In genomic region chr9:131707050-131707449, GRCh38 we compare ENCODE assay signal across 13 cellular contexts. TPM values are rescaled to one million over a fixed set of nuclear protein-coding genes. Genes with fewer than 3 reads are reported as not detected.
DNase-seq lines count a peak whose midpoint lies in the region; ATAC-seq, FAIRE-seq and TF ChIP-seq lines count a peak whose summit lies in the region.
"Had no signal": no experiment of that assay in that cellular context is flagged by ENCODE, and none has a peak within 500 bp of the region (broad histone marks: within the 10 kb centered on the region; RNA-seq: fewer than 3 reads in every experiment).

No MANE protein-coding gene starts in this region.

- intact Hi-C loops in GM12878 (cut with micrococcal nuclease; ENCODE audit: unreplicated experiment) = loop anchor here (5.0 kb wide), 1 partner anchor 40 kb away; no protein-coding TSS in a partner anchor
- intact Hi-C loops in lower lobe of right lung (cut with DNase I) = no loop called here

- H3K9me3 ChIP-seq in GM12878 (replicated peaks; ENCODE audit: control insufficient read depth, insufficient read depth, low read length) (no peaks in the 10 kb centered on the region), lower lobe of right lung (no peaks in the 10 kb centered on the region), upper lobe of left lung (no peaks in the 10 kb centered on the region)

- BruUV-seq in GM12878 (replicated peaks; lab: Mats Ljungman, UMichigan) = no TSS peak

- peaks cover 0 to 5% of the 10 kb centered on the region in 2 experiments; a peak in 1 of 4 replicates for H3K36me3 ChIP-seq in GM12878 (ENCODE audit: control insufficient read depth in 2 of 2, insufficient read depth in 2 of 2, low read length in 1 of 2)
- H3K36me3 ChIP-seq in lower lobe of right lung = no peaks in the 10 kb centered on the region
- H3K36me3 ChIP-seq in upper lobe of left lung = no peaks in the 10 kb centered on the region
- H3K36me3 ChIP-seq: neural progenitor cell had no signal

- POLR2A ChIA-PET in GM12878 (lab: Charles Lee) = interaction anchor here (1.0 to 17.2 kb wide), 4 partner anchors 12 to 85 kb away, joined by 3 to 291 read pairs (median 60); partner anchors contain the start of gene RAPGEF1

- ATAC-seq in activated naive CD8-positive, alpha-beta T cell treated with anti-CD3 and anti-CD28 coated beads, Interleukin-2, amount 50 U/mL, for 24 hours = no peak
- ATAC-seq in GM12878 (no peak), lower lobe of right lung (no peak), upper lobe of left lung (ENCODE audit: low FRiP score in 2 of 2) (no peak), esophagus mucosa (no peak)

- CTCF ChIA-PET in GM12878 (lab: Yijun Ruan, JAX) = interaction anchor here (5.6 to 8.3 kb wide), 2 partner anchors 20 to 29 kb away, joined by 53 to 73 read pairs; no protein-coding TSS in a partner anchor

- H3K9me3 Mint-ChIP-seq in activated naive CD8-positive, alpha-beta T cell treated with anti-CD3 and anti-CD28 coated beads, Interleukin-2, amount 50 U/mL, for 24 hours = no peaks in the 10 kb centered on the region
- H3K9me3 Mint-ChIP-seq in activated naive CD8-positive, alpha-beta T cell treated with anti-CD3 and anti-CD28 coated beads for 36 hours = no peaks in the 10 kb centered on the region
- H3K9me3 Mint-ChIP-seq: activated naive CD8-positive, alpha-beta T cell treated with anti-CD3 and anti-CD28 coated beads, Interleukin-2, amount 10 ng/mL, durations not matched to agents 7 days and 5 days; neural progenitor cell had no signal

- peaks cover 8% of the 10 kb centered on the region for H3K36me3 Mint-ChIP-seq in activated naive CD8-positive, alpha-beta T cell treated with anti-CD3 and anti-CD28 coated beads, Interleukin-2, amount 50 U/mL, for 24 hours (ENCODE audit: low read depth)
- H3K36me3 Mint-ChIP-seq in activated naive CD8-positive, alpha-beta T cell treated with anti-CD3 and anti-CD28 coated beads for 36 hours = peaks cover 9% of the 10 kb centered on the region
- H3K36me3 Mint-ChIP-seq: neural progenitor cell had no signal

- DNase-seq in activated naive CD8-positive, alpha-beta T cell treated with anti-CD3 and anti-CD28 coated beads, Interleukin-2, amount 50 U/mL, for 24 hours = no peak
- no peak for DNase-seq in activated naive CD8-positive, alpha-beta T cell treated with anti-CD3 and anti-CD28 coated beads for 36 hours
- DNase-seq in GM12878 (ENCODE audit: low read depth, low spot score) (no peak), lower lobe of right lung (no peak), upper lobe of left lung (no peak), T1000 (lab: John Stamatoyannopoulos, UW) (no peak), NCI-H82 (lab: John Stamatoyannopoulos, UW) (no peak)
- DNase-seq: activated CD4-positive, alpha-beta T cell treated with anti-CD3 and anti-CD28 coated beads for 1 hour; activated naive CD8-positive, alpha-beta T cell treated with anti-CD3 and anti-CD28 coated beads, Interleukin-2, amount 10 ng/mL, durations not matched to agents 7 days and 5 days; NCI-H2171 treated with DMSO at 0.1 percent for 48 hours; SHP77 had no signal

- RAD21 ChIA-PET in GM12878 (lab: Charles Lee; ENCODE audit: unreplicated experiment) = interaction anchor here (1.1 to 13.0 kb wide), 4 partner anchors 25 to 85 kb away, joined by 3 to 362 read pairs (median 33); partner anchors contain the start of gene RAPGEF1

- H3K27me3 ChIP-seq in GM12878 (replicated peaks in 1 of 2; ENCODE audit: control insufficient read depth in 2 of 2, insufficient read depth in 2 of 2, low read length in 1 of 2) = no peaks in the 10 kb centered on the region
- H3K27me3 ChIP-seq in lower lobe of right lung (ENCODE audit: low read depth) = no peaks in the 10 kb centered on the region
- no peaks in the 10 kb centered on the region for H3K27me3 ChIP-seq in upper lobe of left lung
- H3K27me3 ChIP-seq: neural progenitor cell had no signal

- H3K27ac Mint-ChIP-seq in activated naive CD8-positive, alpha-beta T cell treated with anti-CD3 and anti-CD28 coated beads, Interleukin-2, amount 50 U/mL, for 24 hours = peak overlapping the region; percentile 48
- H3K27ac Mint-ChIP-seq in activated naive CD8-positive, alpha-beta T cell treated with anti-CD3 and anti-CD28 coated beads for 36 hours = no peak overlapping the region
- H3K27ac Mint-ChIP-seq: activated naive CD8-positive, alpha-beta T cell treated with anti-CD3 and anti-CD28 coated beads, Interleukin-2, amount 10 ng/mL, durations not matched to agents 7 days and 5 days; neural progenitor cell had no signal

- H3K79me2 ChIP-seq in GM12878 (ENCODE audit: control insufficient read depth, insufficient read depth, low read length) = peaks cover 100% of the 10 kb centered on the region

- no peaks in the 10 kb centered on the region for H4K20me1 ChIP-seq in GM12878 (ENCODE audit: control insufficient read depth, insufficient read depth)

- TF ChIP-seq EP300 in GM12878 (IDR thresholded peaks at IDR 0.05; ENCODE audit: borderline replicate concordance in 1 of 2, control insufficient read depth in 1 of 2, low read depth in 2 of 2, low read length in 2 of 2) (no peak), upper lobe of left lung (IDR thresholded peaks at IDR 0.05) (no peak)

- H3K4me3 ChIP-seq in GM12878 = peak overlapping the region; percentile 37; the same call in 1 of the 2 replicates
- H3K4me3 ChIP-seq in lower lobe of right lung = peak overlapping the region; percentile 18
- H3K4me3 ChIP-seq in upper lobe of left lung = peak overlapping the region in 1 of 4 donors; percentile 1
- H3K4me3 ChIP-seq: neural progenitor cell had no signal

- H3K4me1 Mint-ChIP-seq in activated naive CD8-positive, alpha-beta T cell treated with anti-CD3 and anti-CD28 coated beads, Interleukin-2, amount 50 U/mL, for 24 hours = peaks cover 89% of the 10 kb centered on the region
- peaks cover 65% of the 10 kb centered on the region for H3K4me1 Mint-ChIP-seq in activated naive CD8-positive, alpha-beta T cell treated with anti-CD3 and anti-CD28 coated beads for 36 hours

- TF ChIP-seq POLR2A in GM12878 (IDR thresholded peaks at IDR 0.05; ENCODE audit: low read depth, low read length) = no peak
- TF ChIP-seq POLR2A in upper lobe of left lung (IDR thresholded peaks at IDR 0.05) = no peak

- H3K4me3 Mint-ChIP-seq in activated naive CD8-positive, alpha-beta T cell treated with anti-CD3 and anti-CD28 coated beads, Interleukin-2, amount 50 U/mL, for 24 hours = no peak overlapping the region
- no peak overlapping the region for H3K4me3 Mint-ChIP-seq in activated naive CD8-positive, alpha-beta T cell treated with anti-CD3 and anti-CD28 coated beads for 36 hours
- H3K4me3 Mint-ChIP-seq: activated naive CD8-positive, alpha-beta T cell treated with anti-CD3 and anti-CD28 coated beads, Interleukin-2, amount 10 ng/mL, durations not matched to agents 7 days and 5 days; neural progenitor cell had no signal

- H3K9ac ChIP-seq in GM12878 (ENCODE audit: control insufficient read depth, insufficient read depth, low read length) = peak overlapping the region; percentile 53
- H3K9ac ChIP-seq: neural progenitor cell had no signal

- H3K27me3 Mint-ChIP-seq in activated naive CD8-positive, alpha-beta T cell treated with anti-CD3 and anti-CD28 coated beads, Interleukin-2, amount 50 U/mL, for 24 hours = no peaks in the 10 kb centered on the region
- H3K27me3 Mint-ChIP-seq in activated naive CD8-positive, alpha-beta T cell treated with anti-CD3 and anti-CD28 coated beads for 36 hours = no peaks in the 10 kb centered on the region
- H3K27me3 Mint-ChIP-seq: activated naive CD8-positive, alpha-beta T cell treated with anti-CD3 and anti-CD28 coated beads, Interleukin-2, amount 10 ng/mL, durations not matched to agents 7 days and 5 days had no signal

- no peak overlapping the region for H2AFZ ChIP-seq in GM12878 (ENCODE audit: control insufficient read depth, low read depth, low read length)
- H2AFZ ChIP-seq: neural progenitor cell had no signal

- 41% methylated on average over 5 of the region's 5 CpGs for WGBS in GM12878 (ENCODE audit: insufficient coverage, insufficient replicate concordance, low lambda C conversion rate, missing lambda C conversion rate)
- 84 to 90% methylated on average over 5 of the region's 5 CpGs for WGBS in upper lobe of left lung, 2 donors

- SMC1A ChIA-PET in GM12878 (lab: Charles Lee; ENCODE audit: uncharacterized antibody, unreplicated experiment) = interaction anchor here (0.8 to 11.5 kb wide), 5 partner anchors 14 to 48 kb away, joined by 3 to 416 read pairs (median 52); no protein-coding TSS in a partner anchor

- peak overlapping the region; percentile 41 for H3K4me2 ChIP-seq in GM12878 (ENCODE audit: control insufficient read depth, insufficient read depth)
- H3K4me2 ChIP-seq: neural progenitor cell had no signal

- no peak for FAIRE-seq in GM12878 (lab: Jason Lieb, UNC)

- in situ Hi-C loops in GM12878 (cut with MboI) = loop anchor here (25.0 kb wide), 1 partner anchor 1670 kb away; the partner anchor contains the start of gene FNBP1

- peaks cover 69% of the 10 kb centered on the region for H3K4me1 ChIP-seq in GM12878 (ENCODE audit: control insufficient read depth, insufficient read depth, low read length)
- peaks cover 98% of the 10 kb centered on the region for H3K4me1 ChIP-seq in lower lobe of right lung
- H3K4me1 ChIP-seq in upper lobe of left lung = peaks cover 67 to 96% (median 83%) of the 10 kb centered on the region in 4 donors

- no peak for TF ChIP-seq RAD21 in GM12878 (IDR thresholded peaks at IDR 0.05; ENCODE audit: insufficient read depth, low read depth, low read length)

- peak overlapping the region; percentile 83 for H3K27ac ChIP-seq in GM12878 (ENCODE audit: control insufficient read depth, insufficient read depth)
- H3K27ac ChIP-seq in lower lobe of right lung = peak overlapping the region; percentile 71
- H3K27ac ChIP-seq in upper lobe of left lung = peak overlapping the region; percentile 80 to 90 (median 84)
- H3K27ac ChIP-seq: neural progenitor cell had no signal

- no peak for TF ChIP-seq CTCF in GM12878 (IDR thresholded peaks at IDR 0.05 in 2 of 3, conservative IDR thresholded peaks at IDR 0.05 in 1 of 3; ENCODE audit: control insufficient read depth in 2 of 3, extremely low read depth in 1 of 3, insufficient read depth in 1 of 3, low read depth in 3 of 3, low read length in 3 of 3)
- TF ChIP-seq CTCF in lower lobe of right lung (IDR thresholded peaks at IDR 0.05) = no peak
- TF ChIP-seq CTCF in upper lobe of left lung (IDR thresholded peaks at IDR 0.05) = no peak

RNA-seq across cellular contexts. Expression of gene RAPGEF1, which starts 32.8 kb away (rescaled TPM):
- 10 to 100 TPM; 82.3 to 89.0 TPM for total RNA-seq in activated naive CD8-positive, alpha-beta T cell treated with anti-CD3 and anti-CD28 coated beads for 36 hours
- 149 and 166 TPM in 2 replicates for total RNA-seq in GM12878 (2013; cell fraction: nucleolus; rRNA removed)
- total RNA-seq in GM12878 (2014; rRNA removed) = 45.8 and 52.2 TPM in 2 replicates
- 34.8 and 39.6 TPM in 2 replicates for total RNA-seq in GM12878 (2014; rRNA removed; fragmentation: Illumina TruSeq; extraction: Trizol)
- total RNA-seq in GM12878 (2021) = 113 and 115 TPM in 2 replicates
- polyA plus RNA-seq in GM12878 (2011; ENCODE audit: low read depth) = 25.7 TPM
- 42.9 and 63.9 TPM in 2 replicates for polyA plus RNA-seq in GM12878 (2011; rRNA removed)
- 54.2 and 61.6 TPM in 2 replicates for polyA plus RNA-seq in GM12878 (2011; cell fraction: cytosol; rRNA removed)
- polyA plus RNA-seq in GM12878 (2011; cell fraction: nucleus; rRNA removed) = 95.7 and 113 TPM in 2 replicates
- polyA plus RNA-seq in GM12878 (2012) = 56.2 and 57.9 TPM in 2 replicates
- polyA plus RNA-seq in GM12878 (2014; fragmentation: Illumina TruSeq; extraction: Trizol) = 35.7 and 53.4 TPM in 2 replicates
- polyA plus RNA-seq in GM12878 (2014; fragmentation: Nextera tagmentation; extraction: Ambion mirVana) = under 1 TPM; 0.42 to 0.60 TPM
- polyA plus RNA-seq in GM12878 (2014; rRNA removed) = 73.7 and 83.1 TPM in 2 replicates
- polyA plus RNA-seq in GM12878 (2016; fragmentation: Nextera tagmentation; extraction: Ambion mirVana) = 10 to 100 TPM; 10.7 to 12.2 TPM
- 44.3 and 62.2 TPM in 2 replicates for polyA minus RNA-seq in GM12878 (2011; rRNA and poly(A)+ RNA removed)
- polyA minus RNA-seq in GM12878 (2011; cell fraction: cytosol; rRNA and poly(A)+ RNA removed) = 22.3 and 26.7 TPM in 2 replicates
- 23.0 and 40.7 TPM in 2 replicates for polyA minus RNA-seq in GM12878 (2011; cell fraction: nucleus; rRNA and poly(A)+ RNA removed)
- total RNA-seq in lower lobe of right lung = 146 TPM
- total RNA-seq in upper lobe of left lung = 100 to 1,000 TPM in 2 of 6 donors, 10 to 100 TPM in 4; 82.8 to 161 (median 96.8) TPM
- total RNA-seq in esophagus mucosa = 21.0 TPM
